9 cellular contexts compared by ENCODE assay signal in the genomic region with DNA sequence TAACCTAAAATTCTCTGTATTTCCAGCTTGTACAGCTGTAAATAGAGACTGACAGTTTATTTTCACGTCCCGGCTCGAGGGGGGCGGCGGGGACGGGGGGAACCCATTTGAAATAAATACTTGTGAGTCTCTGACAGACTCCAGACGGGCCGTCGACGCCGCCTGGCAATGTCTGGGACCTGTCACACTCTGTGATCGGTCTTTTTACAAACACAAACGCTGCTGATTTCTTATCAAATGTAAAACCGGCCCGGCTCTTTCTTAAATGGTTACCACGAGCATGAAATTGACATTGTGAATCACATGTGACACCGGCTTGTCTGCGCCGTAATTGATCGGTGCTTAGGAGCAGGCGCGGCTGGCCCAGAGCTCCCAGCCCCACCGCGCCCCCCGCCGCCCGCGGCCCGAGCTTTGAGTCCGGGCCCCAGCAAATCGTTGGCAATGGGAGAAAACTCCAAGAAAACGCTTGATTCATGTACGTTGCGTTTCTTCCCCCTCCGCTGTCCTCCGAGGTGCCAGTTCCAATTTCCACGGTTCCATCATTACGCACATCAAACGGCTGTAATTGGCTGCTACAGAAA. TPM values are rescaled to one million over a fixed set of nuclear protein-coding genes. Genes with fewer than 3 reads are reported as not detected.
DNase-seq lines count a peak whose midpoint lies in the region; ATAC-seq lines count a peak whose summit lies in the region.
"Had no signal": no experiment of that assay in that cellular context is flagged by ENCODE, and none has a peak within 500 bp of the region (broad histone marks: within the 10 kb centered on the region; RNA-seq: fewer than 3 reads in every experiment).

No MANE protein-coding gene starts in this region.

- H3K27me3 Mint-ChIP-seq in activated naive CD8-positive, alpha-beta T cell treated with anti-CD3 and anti-CD28 coated beads for 36 hours = peaks cover 42% of the 10 kb centered on the region
- peaks cover 45 to 69% of the 10 kb centered on the region in 2 donors for H3K27me3 Mint-ChIP-seq in stimulated activated naive B cell treated with anti-CD40 and anti-IgM and Interleukin-4, amounts not matched to agents 10 μg/mL and 1 μg/mL and 100 μg/mL, for 72 hours

- H3K4me1 ChIP-seq in iPS-18a (ENCODE audit: control insufficient read depth, low read depth, low read length) = no peaks in the 10 kb centered on the region

- no peaks in the 10 kb centered on the region for H3K9me3 Mint-ChIP-seq in activated naive CD8-positive, alpha-beta T cell treated with anti-CD3 and anti-CD28 coated beads for 36 hours
- no peaks in the 10 kb centered on the region for H3K9me3 Mint-ChIP-seq in stimulated activated naive B cell treated with anti-CD40 and anti-IgM and Interleukin-4, amounts not matched to agents 10 μg/mL and 1 μg/mL and 100 μg/mL, for 72 hours

- H3K9me3 ChIP-seq in iPS-18a (ENCODE audit: control insufficient read depth, low read depth, low read length) = no peaks in the 10 kb centered on the region

- no peak overlapping the region for H3K27ac Mint-ChIP-seq in activated naive CD8-positive, alpha-beta T cell treated with anti-CD3 and anti-CD28 coated beads for 36 hours
- H3K27ac Mint-ChIP-seq in stimulated activated naive B cell treated with anti-CD40 and anti-IgM and Interleukin-4, amounts not matched to agents 10 μg/mL and 1 μg/mL and 100 μg/mL, for 72 hours = no peak overlapping the region

- H3K36me3 ChIP-seq in iPS-18a (ENCODE audit: control insufficient read depth, low read depth, low read length) = no peaks in the 10 kb centered on the region

- no peak overlapping the region for H3K9ac ChIP-seq in iPS-18a (ENCODE audit: low read length)

- H3K4me1 Mint-ChIP-seq in activated naive CD8-positive, alpha-beta T cell treated with anti-CD3 and anti-CD28 coated beads for 36 hours = peaks cover 4% of the 10 kb centered on the region
- peaks cover 6 to 20% of the 10 kb centered on the region in 2 donors for H3K4me1 Mint-ChIP-seq in stimulated activated naive B cell treated with anti-CD40 and anti-IgM and Interleukin-4, amounts not matched to agents 10 μg/mL and 1 μg/mL and 100 μg/mL, for 72 hours

- peak overlapping the region; percentile 67 for H3K4me3 ChIP-seq in iPS-18a (ENCODE audit: low read length)

- no peak overlapping the region for H3K27ac ChIP-seq in iPS-18a (ENCODE audit: low read length)

- peak in 2 of 3 experiments; percentile 76 to 82 for DNase-seq in NCI-H1417 (lab: John Stamatoyannopoulos, UW)
- DNase-seq in NCI-H1417 treated with DMSO at 0.1 percent for 48 hours (lab: John Stamatoyannopoulos, UW) = no peak
- no peak for DNase-seq in activated naive CD8-positive, alpha-beta T cell treated with anti-CD3 and anti-CD28 coated beads for 36 hours
- DNase-seq in stimulated activated naive B cell treated with anti-CD40 and anti-IgM and Interleukin-4, amounts not matched to agents 10 μg/mL and 1 μg/mL and 100 μg/mL, for 72 hours = no peak
- no peak for DNase-seq in stimulated activated CD8-positive, alpha-beta memory T cell treated with anti-CD3 and anti-CD28 coated beads, Interleukin-4, amount 100 ng/mL, for 48 hours
- DNase-seq: NCI-H226 had no signal

- peaks cover 34% of the 10 kb centered on the region for H3K27me3 ChIP-seq in iPS-18a (ENCODE audit: control insufficient read depth, insufficient read depth, low read length)

- ATAC-seq in stimulated activated naive B cell treated with anti-CD40 and anti-IgM and Interleukin-4, amounts not matched to agents 10 μg/mL and 1 μg/mL and 100 μg/mL, for 72 hours (replicated peaks) = peak in 1 of 2 donors; percentile 10
- ATAC-seq in HG03342 (IDR thresholded peaks at IDR 0.05; ENCODE audit: unreplicated experiment) = no peak
- ATAC-seq in HG03039 (IDR thresholded peaks at IDR 0.05; ENCODE audit: unreplicated experiment) = no peak

- H3K4me3 Mint-ChIP-seq in activated naive CD8-positive, alpha-beta T cell treated with anti-CD3 and anti-CD28 coated beads for 36 hours = peak overlapping the region; percentile 59
- H3K4me3 Mint-ChIP-seq in stimulated activated naive B cell treated with anti-CD40 and anti-IgM and Interleukin-4, amounts not matched to agents 10 μg/mL and 1 μg/mL and 100 μg/mL, for 72 hours = peak overlapping the region; percentile 72 to 78

- no peaks in the 10 kb centered on the region for H3K36me3 Mint-ChIP-seq in activated naive CD8-positive, alpha-beta T cell treated with anti-CD3 and anti-CD28 coated beads for 36 hours
- H3K36me3 Mint-ChIP-seq in stimulated activated naive B cell treated with anti-CD40 and anti-IgM and Interleukin-4, amounts not matched to agents 10 μg/mL and 1 μg/mL and 100 μg/mL, for 72 hours = peaks cover 0 to 1% of the 10 kb centered on the region in 2 donors

RNA-seq across cellular contexts. Expression of a gene that starts 57.1 kb away (rescaled TPM):
- not detected for total RNA-seq in activated naive CD8-positive, alpha-beta T cell treated with anti-CD3 and anti-CD28 coated beads for 36 hours

Comparison
In these comparisons a context has a peak if more than half of its experiments do, and no peak if none do; other contexts are left out.
1. DNase-seq: peak in NCI-H1417 (2 of 3); none in NCI-H1417 treated with DMSO at 0.1 percent for 48 hours (single experiment), activated naive CD8-positive, alpha-beta T cell treated with anti-CD3 and anti-CD28 coated beads for 36 hours (single experiment), stimulated activated naive B cell treated with anti-CD40 and anti-IgM and Interleukin-4, amounts not matched to agents 10 μg/mL and 1 μg/mL and 100 μg/mL, for 72 hours (single experiment) and stimulated activated CD8-positive, alpha-beta memory T cell treated with anti-CD3 and anti-CD28 coated beads, Interleukin-4, amount 100 ng/mL, for 48 hours (single experiment).